ENCODE assay signal across 22 cellular contexts in genomic region chr6:153216789-153217188, GRCh38.
"Had no signal": no experiment of that assay in that cellular context is flagged by ENCODE, and none has a peak within 500 bp of the region (broad histone marks: within the 10 kb centered on the region; RNA-seq: fewer than 3 reads in every experiment).

No MANE protein-coding gene starts in this region.

- ATAC-seq: K562 had no signal

- H3K36me3 ChIP-seq: SJSA1 had no signal

- H3K27ac ChIP-seq: HL-60, KMS-11, SJSA1, SK-N-MC had no signal

- H3K4me1 ChIP-seq: SJSA1 had no signal

- H3K27me3 ChIP-seq: SJSA1 had no signal

- H3K4me3 ChIP-seq: K562, SJSA1, SK-N-MC had no signal

- DNase-seq: Kasumi-1, MM.1S, NCI-H1092 treated with DMSO at 0.1 percent for 48 hours, NCI-H1436, NCI-H187, NCI-H2029, NCI-H2081 treated with DMSO at 0.1 percent for 48 hours, NCI-H2171, NCI-H226, NCI-H446, NCI-H510A, NCI-H524 treated with DMSO at 0.1 percent for 48 hours, NCI-H69, NCI-H774, Right ventricle myocardium superior, RPMI8226, SIG-M5 had no signal

- H3K9me3 ChIP-seq: SJSA1 had no signal

- H3K4me2 ChIP-seq: KMS-11 had no signal
